In the genomic region with DNA sequence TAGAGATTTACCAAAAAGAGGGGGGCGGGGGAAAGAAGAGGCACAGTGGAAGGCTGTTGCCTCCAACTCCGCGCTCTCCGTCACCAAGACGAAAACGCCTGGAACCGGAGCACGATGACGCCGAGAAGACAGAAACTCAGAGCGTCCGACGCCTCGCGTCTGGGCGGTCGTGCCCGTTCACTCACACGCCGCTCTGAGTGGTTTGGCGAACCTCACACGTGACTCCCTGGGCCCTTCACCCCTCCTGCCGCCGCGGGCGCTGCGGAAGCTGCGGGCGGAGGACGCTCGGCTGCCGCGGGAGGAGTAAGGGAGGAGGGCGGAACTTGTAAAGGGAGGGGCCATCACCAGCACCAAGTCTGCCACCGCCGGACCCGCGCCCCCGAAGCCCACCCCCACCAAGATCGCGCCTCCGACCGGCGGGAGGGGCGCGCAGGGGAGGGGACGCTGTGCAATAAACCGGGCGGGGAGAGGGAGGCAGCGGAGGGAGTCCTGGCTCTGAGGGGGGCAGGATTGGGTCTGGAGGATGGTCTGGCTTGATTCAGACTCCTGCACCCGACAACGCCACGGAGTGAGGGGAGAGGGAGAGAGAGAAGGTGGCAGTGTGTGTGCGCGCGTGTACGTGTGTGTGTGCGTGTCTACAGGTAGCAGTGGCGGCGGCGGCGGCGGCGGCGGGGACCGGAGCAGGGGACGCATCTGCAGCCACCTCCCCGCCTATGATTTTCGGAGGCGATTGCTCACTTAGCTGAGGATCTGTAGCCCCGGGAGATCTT, we compare ENCODE assay signal across 8 cellular contexts. TPM values are rescaled to one million over a fixed set of nuclear protein-coding genes. Genes with fewer than 3 reads are reported as not detected.
A peak's percentile ranks its signal among the peaks of the same experiment; 100 is the strongest.
DNase-seq lines count a peak whose midpoint lies in the region; ATAC-seq and TF ChIP-seq lines count a peak whose summit lies in the region.

No MANE protein-coding gene starts in this region.

- no peak for TF ChIP-seq CTCF in fibroblast of mammary gland (conservative IDR thresholded peaks at IDR 0.05; ENCODE audit: control insufficient read depth, insufficient read depth, low read depth, low read length)
- TF ChIP-seq CTCF in suprapubic skin (IDR thresholded peaks at IDR 0.05) = peak in 1 of 2 donors; percentile 5

- H3K4me1 ChIP-seq in muscle layer of duodenum (ENCODE audit: control insufficient read depth in 1 of 2, insufficient read depth in 2 of 2, low read length in 2 of 2) = peaks cover 0 to 14% of the 10 kb centered on the region in 2 donors
- peaks cover 34% of the 10 kb centered on the region for H3K4me1 ChIP-seq in suprapubic skin

- no peaks in the 10 kb centered on the region for H3K9me3 ChIP-seq in muscle layer of duodenum (ENCODE audit: control insufficient read depth in 1 of 2, low read length in 2 of 2)
- no peaks in the 10 kb centered on the region for H3K9me3 ChIP-seq in suprapubic skin

- TF ChIP-seq POLR2A in suprapubic skin (IDR thresholded peaks at IDR 0.05) = peak in 1 of 2 donors; percentile 50

- H3K27me3 ChIP-seq in muscle layer of duodenum (ENCODE audit: low read depth, low read length) (no peaks in the 10 kb centered on the region), suprapubic skin (peaks cover 9% of the 10 kb centered on the region)

- ATAC-seq in GM19455 (IDR thresholded peaks at IDR 0.05; ENCODE audit: unreplicated experiment) (peak; percentile 82), HG03520 (IDR thresholded peaks at IDR 0.05; ENCODE audit: unreplicated experiment) (peak; percentile 90)

- H3K27ac ChIP-seq in muscle layer of duodenum (ENCODE audit: low read length) (peak overlapping the region; percentile 92), suprapubic skin (peak overlapping the region; percentile 85)

- H3K4me3 ChIP-seq in fibroblast of mammary gland (ENCODE audit: control insufficient read depth, low read depth, low read length) (peak overlapping the region; percentile 68), muscle layer of duodenum (ENCODE audit: low read depth in 1 of 2, low read length in 2 of 2) (peak overlapping the region; percentile 83 to 92), suprapubic skin (peak overlapping the region; percentile 83)

- under 1% methylated on average over 61 of the region's 71 CpGs for WGBS in suprapubic skin

- DNase-seq in COLO829 (ENCODE audit: low spot score) = peak; percentile 89
- DNase-seq in NCI-H524 (lab: John Stamatoyannopoulos, UW) = peak; percentile 86 to 94
- peak; percentile 62 to 67 for DNase-seq in activated T-cell treated with anti-CD3 and anti-CD28 coated beads, Interleukin-2, amount 50 U/mL, for 48 hours
- peak; percentile 77 for DNase-seq in fibroblast of mammary gland (ENCODE audit: low read depth)
- DNase-seq in suprapubic skin (ENCODE audit: low spot score in 2 of 2) = peak; percentile 91 to 92

- no peak for TF ChIP-seq EP300 in suprapubic skin (IDR thresholded peaks at IDR 0.05)

- no peaks in the 10 kb centered on the region for H3K36me3 ChIP-seq in muscle layer of duodenum (ENCODE audit: control insufficient read depth in 1 of 2, insufficient read depth in 2 of 2, low read length in 2 of 2)
- H3K36me3 ChIP-seq in suprapubic skin = no peaks in the 10 kb centered on the region

RNA-seq across cellular contexts. Expression of gene NLGN1, which starts 1.9 kb away (rescaled TPM):
- total RNA-seq in suprapubic skin = 1 to 10 TPM; 2.2 to 5.8 (median 3.0) TPM

Comparison
In these comparisons a context has a peak if more than half of its experiments do, and no peak if none do; other contexts are left out.
1. Peak in every context shown above with its lines: DNase-seq, ATAC-seq, H3K4me3 ChIP-seq and H3K27ac ChIP-seq.